Comparison of ENCODE assay signal across 1 cellular context in the genomic region with DNA sequence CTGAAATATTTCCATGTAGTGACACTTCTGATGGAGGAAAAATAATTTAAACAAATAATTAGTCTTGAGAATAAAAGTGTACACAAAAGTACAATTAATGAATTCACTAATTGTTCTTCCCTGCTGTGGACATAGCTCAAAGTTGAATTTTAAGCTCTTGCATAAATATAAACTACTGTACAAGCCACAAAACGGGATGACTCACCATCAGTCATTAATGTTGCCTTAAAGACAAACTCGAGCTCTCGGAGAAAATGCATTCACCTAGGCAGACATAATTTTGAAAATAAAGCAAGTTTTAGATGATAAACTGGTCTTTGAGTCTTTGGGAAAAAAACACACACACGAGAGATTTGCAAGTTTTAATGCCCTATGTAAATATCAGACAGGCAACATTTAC.
TF ChIP-seq lines count a peak whose summit lies in the region.

No MANE protein-coding gene starts in this region.

TF ChIP-seq in SK-N-SH treated with all-trans-retinoic acid at 6 μM for 48 hours, 23 proteins besides CTCF, POLR2A, EP300 and RAD21 (continued from another document):
- TF ChIP-seq, protein P1, sequence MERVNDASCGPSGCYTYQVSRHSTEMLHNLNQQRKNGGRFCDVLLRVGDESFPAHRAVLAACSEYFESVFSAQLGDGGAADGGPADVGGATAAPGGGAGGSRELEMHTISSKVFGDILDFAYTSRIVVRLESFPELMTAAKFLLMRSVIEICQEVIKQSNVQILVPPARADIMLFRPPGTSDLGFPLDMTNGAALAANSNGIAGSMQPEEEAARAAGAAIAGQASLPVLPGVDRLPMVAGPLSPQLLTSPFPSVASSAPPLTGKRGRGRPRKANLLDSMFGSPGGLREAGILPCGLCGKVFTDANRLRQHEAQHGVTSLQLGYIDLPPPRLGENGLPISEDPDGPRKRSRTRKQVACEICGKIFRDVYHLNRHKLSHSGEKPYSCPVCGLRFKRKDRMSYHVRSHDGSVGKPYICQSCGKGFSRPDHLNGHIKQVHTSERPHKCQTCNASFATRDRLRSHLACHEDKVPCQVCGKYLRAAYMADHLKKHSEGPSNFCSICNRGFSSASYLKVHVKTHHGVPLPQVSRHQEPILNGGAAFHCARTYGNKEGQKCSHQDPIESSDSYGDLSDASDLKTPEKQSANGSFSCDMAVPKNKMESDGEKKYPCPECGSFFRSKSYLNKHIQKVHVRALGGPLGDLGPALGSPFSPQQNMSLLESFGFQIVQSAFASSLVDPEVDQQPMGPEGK (CRISPR knock-in tag; IDR thresholded peaks at IDR 0.05; ENCODE audit: borderline replicate concordance), result no peak
- TF ChIP-seq ZFP3 (CRISPR knock-in tag; IDR thresholded peaks at IDR 0.05) (no peak), TOX (CRISPR knock-in tag; IDR thresholded peaks at IDR 0.05; ENCODE audit: borderline replicate concordance) (no peak), PPARA (CRISPR knock-in tag; IDR thresholded peaks at IDR 0.05; ENCODE audit: borderline replicate concordance) (no peak), RARB (CRISPR knock-in tag; IDR thresholded peaks at IDR 0.05) (no peak)
- TF ChIP-seq, protein P2, sequence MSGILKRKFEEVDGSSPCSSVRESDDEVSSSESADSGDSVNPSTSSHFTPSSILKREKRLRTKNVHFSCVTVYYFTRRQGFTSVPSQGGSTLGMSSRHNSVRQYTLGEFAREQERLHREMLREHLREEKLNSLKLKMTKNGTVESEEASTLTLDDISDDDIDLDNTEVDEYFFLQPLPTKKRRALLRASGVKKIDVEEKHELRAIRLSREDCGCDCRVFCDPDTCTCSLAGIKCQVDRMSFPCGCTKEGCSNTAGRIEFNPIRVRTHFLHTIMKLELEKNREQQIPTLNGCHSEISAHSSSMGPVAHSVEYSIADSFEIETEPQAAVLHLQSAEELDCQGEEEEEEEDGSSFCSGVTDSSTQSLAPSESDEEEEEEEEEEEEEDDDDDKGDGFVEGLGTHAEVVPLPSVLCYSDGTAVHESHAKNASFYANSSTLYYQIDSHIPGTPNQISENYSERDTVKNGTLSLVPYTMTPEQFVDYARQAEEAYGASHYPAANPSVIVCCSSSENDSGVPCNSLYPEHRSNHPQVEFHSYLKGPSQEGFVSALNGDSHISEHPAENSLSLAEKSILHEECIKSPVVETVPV (CRISPR knock-in tag; IDR thresholded peaks at IDR 0.05), result no peak
- TF ChIP-seq, protein P3, sequence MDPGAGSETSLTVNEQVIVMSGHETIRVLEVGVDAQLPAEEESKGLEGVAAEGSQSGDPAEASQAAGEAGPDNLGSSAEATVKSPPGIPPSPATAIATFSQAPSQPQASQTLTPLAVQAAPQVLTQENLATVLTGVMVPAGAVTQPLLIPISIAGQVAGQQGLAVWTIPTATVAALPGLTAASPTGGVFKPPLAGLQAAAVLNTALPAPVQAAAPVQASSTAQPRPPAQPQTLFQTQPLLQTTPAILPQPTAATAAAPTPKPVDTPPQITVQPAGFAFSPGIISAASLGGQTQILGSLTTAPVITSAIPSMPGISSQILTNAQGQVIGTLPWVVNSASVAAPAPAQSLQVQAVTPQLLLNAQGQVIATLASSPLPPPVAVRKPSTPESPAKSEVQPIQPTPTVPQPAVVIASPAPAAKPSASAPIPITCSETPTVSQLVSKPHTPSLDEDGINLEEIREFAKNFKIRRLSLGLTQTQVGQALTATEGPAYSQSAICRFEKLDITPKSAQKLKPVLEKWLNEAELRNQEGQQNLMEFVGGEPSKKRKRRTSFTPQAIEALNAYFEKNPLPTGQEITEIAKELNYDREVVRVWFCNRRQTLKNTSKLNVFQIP (CRISPR knock-in tag; IDR thresholded peaks at IDR 0.05; ENCODE audit: borderline replicate concordance, low read depth), result no peak
- TF ChIP-seq, protein P4, sequence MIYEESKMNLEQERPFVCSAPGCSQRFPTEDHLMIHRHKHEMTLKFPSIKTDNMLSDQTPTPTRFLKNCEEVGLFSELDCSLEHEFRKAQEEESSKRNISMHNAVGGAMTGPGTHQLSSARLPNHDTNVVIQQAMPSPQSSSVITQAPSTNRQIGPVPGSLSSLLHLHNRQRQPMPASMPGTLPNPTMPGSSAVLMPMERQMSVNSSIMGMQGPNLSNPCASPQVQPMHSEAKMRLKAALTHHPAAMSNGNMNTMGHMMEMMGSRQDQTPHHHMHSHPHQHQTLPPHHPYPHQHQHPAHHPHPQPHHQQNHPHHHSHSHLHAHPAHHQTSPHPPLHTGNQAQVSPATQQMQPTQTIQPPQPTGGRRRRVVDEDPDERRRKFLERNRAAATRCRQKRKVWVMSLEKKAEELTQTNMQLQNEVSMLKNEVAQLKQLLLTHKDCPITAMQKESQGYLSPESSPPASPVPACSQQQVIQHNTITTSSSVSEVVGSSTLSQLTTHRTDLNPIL (CRISPR knock-in tag; IDR thresholded peaks at IDR 0.05; ENCODE audit: low read depth), result no peak
